1 cellular context compared by ENCODE assay signal in the genomic region with DNA sequence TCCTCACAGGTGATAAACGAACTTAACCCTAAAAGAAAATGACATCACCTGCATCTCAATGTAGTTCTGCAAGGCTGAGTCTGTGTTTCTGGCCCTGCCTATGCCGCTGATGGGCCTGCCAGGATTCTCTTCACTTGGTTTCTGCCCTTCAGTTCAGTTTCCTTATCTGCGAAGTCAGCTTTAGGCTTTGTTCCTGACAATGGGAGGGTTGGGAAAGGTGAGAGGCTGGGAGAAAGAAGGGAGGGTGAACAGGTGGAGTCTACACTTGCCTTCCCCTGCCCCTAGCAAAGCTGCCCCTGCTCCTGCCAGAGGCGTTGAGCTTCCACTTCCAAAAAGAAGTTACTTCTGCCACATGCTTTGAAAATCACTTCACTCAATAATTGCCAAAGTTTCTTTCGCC.
TF ChIP-seq lines count a peak whose summit lies in the region.

No MANE protein-coding gene starts in this region.

TF ChIP-seq in GM23338, 12 proteins besides CTCF, POLR2A, EP300 and RAD21 (continued from another document):
- TF ChIP-seq, protein P1, sequence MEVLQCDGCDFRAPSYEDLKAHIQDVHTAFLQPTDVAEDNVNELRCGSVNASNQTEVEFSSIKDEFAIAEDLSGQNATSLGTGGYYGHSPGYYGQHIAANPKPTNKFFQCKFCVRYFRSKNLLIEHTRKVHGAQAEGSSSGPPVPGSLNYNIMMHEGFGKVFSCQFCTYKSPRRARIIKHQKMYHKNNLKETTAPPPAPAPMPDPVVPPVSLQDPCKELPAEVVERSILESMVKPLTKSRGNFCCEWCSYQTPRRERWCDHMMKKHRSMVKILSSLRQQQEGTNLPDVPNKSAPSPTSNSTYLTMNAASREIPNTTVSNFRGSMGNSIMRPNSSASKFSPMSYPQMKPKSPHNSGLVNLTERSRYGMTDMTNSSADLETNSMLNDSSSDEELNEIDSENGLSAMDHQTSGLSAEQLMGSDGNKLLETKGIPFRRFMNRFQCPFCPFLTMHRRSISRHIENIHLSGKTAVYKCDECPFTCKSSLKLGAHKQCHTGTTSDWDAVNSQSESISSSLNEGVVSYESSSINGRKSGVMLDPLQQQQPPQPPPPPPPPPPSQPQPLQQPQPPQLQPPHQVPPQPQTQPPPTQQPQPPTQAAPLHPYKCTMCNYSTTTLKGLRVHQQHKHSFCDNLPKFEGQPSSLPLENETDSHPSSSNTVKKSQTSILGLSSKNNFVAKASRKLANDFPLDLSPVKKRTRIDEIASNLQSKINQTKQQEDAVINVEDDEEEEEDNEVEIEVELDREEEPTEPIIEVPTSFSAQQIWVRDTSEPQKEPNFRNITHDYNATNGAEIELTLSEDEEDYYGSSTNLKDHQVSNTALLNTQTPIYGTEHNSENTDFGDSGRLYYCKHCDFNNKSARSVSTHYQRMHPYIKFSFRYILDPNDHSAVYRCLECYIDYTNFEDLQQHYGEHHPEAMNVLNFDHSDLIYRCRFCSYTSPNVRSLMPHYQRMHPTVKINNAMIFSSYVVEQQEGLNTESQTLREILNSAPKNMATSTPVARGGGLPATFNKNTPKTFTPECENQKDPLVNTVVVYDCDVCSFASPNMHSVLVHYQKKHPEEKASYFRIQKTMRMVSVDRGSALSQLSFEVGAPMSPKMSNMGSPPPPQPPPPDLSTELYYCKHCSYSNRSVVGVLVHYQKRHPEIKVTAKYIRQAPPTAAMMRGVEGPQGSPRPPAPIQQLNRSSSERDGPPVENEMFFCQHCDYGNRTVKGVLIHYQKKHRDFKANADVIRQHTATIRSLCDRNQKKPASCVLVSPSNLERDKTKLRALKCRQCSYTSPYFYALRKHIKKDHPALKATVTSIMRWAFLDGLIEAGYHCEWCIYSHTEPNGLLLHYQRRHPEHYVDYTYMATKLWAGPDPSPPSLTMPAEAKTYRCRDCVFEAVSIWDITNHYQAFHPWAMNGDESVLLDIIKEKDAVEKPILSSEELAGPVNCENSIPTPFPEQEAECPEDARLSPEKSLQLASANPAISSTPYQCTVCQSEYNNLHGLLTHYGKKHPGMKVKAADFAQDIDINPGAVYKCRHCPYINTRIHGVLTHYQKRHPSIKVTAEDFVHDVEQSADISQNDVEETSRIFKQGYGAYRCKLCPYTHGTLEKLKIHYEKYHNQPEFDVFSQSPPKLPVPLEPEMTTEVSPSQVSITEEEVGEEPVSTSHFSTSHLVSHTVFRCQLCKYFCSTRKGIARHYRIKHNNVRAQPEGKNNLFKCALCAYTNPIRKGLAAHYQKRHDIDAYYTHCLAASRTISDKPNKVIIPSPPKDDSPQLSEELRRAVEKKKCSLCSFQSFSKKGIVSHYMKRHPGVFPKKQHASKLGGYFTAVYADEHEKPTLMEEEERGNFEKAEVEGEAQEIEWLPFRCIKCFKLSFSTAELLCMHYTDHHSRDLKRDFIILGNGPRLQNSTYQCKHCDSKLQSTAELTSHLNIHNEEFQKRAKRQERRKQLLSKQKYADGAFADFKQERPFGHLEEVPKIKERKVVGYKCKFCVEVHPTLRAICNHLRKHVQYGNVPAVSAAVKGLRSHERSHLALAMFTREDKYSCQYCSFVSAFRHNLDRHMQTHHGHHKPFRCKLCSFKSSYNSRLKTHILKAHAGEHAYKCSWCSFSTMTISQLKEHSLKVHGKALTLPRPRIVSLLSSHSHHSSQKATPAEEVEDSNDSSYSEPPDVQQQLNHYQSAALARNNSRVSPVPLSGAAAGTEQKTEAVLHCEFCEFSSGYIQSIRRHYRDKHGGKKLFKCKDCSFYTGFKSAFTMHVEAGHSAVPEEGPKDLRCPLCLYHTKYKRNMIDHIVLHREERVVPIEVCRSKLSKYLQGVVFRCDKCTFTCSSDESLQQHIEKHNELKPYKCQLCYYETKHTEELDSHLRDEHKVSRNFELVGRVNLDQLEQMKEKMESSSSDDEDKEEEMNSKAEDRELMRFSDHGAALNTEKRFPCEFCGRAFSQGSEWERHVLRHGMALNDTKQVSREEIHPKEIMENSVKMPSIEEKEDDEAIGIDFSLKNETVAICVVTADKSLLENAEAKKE (CRISPR knock-in tag; IDR thresholded peaks at IDR 0.05), result no peak
- TF ChIP-seq ZNF114 (CRISPR knock-in tag; IDR thresholded peaks at IDR 0.05), result no peak
- TF ChIP-seq NANOG (IDR thresholded peaks at IDR 0.05; ENCODE audit: borderline replicate concordance), result no peak
- TF ChIP-seq, protein P2, sequence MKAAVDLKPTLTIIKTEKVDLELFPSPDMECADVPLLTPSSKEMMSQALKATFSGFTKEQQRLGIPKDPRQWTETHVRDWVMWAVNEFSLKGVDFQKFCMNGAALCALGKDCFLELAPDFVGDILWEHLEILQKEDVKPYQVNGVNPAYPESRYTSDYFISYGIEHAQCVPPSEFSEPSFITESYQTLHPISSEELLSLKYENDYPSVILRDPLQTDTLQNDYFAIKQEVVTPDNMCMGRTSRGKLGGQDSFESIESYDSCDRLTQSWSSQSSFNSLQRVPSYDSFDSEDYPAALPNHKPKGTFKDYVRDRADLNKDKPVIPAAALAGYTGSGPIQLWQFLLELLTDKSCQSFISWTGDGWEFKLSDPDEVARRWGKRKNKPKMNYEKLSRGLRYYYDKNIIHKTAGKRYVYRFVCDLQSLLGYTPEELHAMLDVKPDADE (IDR thresholded peaks at IDR 0.05), result no peak
- no peak for TF ChIP-seq JUNB (IDR thresholded peaks at IDR 0.05; ENCODE audit: unreplicated experiment)
- TF ChIP-seq, protein P3, sequence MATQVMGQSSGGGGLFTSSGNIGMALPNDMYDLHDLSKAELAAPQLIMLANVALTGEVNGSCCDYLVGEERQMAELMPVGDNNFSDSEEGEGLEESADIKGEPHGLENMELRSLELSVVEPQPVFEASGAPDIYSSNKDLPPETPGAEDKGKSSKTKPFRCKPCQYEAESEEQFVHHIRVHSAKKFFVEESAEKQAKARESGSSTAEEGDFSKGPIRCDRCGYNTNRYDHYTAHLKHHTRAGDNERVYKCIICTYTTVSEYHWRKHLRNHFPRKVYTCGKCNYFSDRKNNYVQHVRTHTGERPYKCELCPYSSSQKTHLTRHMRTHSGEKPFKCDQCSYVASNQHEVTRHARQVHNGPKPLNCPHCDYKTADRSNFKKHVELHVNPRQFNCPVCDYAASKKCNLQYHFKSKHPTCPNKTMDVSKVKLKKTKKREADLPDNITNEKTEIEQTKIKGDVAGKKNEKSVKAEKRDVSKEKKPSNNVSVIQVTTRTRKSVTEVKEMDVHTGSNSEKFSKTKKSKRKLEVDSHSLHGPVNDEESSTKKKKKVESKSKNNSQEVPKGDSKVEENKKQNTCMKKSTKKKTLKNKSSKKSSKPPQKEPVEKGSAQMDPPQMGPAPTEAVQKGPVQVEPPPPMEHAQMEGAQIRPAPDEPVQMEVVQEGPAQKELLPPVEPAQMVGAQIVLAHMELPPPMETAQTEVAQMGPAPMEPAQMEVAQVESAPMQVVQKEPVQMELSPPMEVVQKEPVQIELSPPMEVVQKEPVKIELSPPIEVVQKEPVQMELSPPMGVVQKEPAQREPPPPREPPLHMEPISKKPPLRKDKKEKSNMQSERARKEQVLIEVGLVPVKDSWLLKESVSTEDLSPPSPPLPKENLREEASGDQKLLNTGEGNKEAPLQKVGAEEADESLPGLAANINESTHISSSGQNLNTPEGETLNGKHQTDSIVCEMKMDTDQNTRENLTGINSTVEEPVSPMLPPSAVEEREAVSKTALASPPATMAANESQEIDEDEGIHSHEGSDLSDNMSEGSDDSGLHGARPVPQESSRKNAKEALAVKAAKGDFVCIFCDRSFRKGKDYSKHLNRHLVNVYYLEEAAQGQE (IDR thresholded peaks at IDR 0.05; ENCODE audit: unreplicated experiment), result no peak
- TF ChIP-seq EZH2 (IDR thresholded peaks at IDR 0.05; ENCODE audit: low read depth, unreplicated experiment), result no peak
